ENCODE assay signal across 1 cellular context in the genomic region with DNA sequence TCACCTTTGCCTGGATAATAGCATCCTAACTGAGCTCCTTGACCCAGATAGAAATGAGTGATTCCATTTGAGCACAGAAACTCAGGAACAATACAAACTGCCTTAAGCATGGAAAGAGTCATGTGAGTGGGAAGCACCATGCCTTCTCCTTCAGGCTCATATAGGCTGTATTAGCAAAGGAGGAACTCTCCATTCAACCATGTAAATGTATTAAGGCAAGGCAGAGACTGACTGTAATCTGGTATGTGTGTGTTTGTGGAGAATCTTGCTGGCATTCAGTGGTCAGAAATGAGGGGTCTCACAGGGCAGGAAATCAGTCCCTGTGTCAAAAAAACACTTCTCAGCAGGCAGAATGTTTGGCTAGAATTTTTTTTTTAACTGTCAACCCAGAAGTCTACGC.
TF ChIP-seq lines count a peak whose summit lies in the region.

No MANE protein-coding gene starts in this region.

TF ChIP-seq in K562, 482 proteins besides CTCF, POLR2A, EP300 and RAD21:
- TF ChIP-seq RBM39 (optimal IDR thresholded peaks at IDR 0.05; ENCODE audit: low read depth, low read length) = no peak
- TF ChIP-seq, protein P1, sequence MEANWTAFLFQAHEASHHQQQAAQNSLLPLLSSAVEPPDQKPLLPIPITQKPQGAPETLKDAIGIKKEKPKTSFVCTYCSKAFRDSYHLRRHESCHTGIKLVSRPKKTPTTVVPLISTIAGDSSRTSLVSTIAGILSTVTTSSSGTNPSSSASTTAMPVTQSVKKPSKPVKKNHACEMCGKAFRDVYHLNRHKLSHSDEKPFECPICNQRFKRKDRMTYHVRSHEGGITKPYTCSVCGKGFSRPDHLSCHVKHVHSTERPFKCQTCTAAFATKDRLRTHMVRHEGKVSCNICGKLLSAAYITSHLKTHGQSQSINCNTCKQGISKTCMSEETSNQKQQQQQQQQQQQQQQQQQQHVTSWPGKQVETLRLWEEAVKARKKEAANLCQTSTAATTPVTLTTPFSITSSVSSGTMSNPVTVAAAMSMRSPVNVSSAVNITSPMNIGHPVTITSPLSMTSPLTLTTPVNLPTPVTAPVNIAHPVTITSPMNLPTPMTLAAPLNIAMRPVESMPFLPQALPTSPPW (CRISPR knock-in tag; IDR thresholded peaks at IDR 0.05) = no peak
